8 cellular contexts compared by ENCODE assay signal in the genomic region with DNA sequence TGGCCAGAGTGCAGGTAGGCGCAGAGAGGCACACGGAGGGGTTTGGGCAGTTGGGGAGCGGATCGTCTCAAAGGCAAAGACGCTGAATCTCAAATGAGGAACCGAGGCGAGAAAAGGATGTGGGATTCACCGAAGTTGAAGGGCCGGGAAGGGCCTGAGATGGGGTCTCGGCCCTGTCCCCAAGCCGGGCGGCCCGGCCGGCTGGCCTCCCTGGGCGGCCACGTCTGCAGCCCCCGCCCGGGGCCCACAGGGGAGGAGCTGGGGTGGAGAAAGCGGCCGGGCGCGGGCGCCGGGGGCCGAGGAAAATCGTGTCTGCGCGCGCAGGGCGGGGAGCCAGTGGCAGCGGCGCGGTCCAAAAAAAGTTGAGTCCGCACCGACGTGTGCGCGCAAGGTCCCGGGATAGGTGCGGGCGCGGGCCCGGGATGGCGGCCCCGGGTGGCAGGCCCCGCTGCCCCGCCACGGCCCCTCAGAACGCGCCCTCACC. TPM values are rescaled to one million over a fixed set of nuclear protein-coding genes. Genes with fewer than 3 reads are reported as not detected.
DNase-seq lines count a peak whose midpoint lies in the region; ATAC-seq and TF ChIP-seq lines count a peak whose summit lies in the region.

No MANE protein-coding gene starts in this region.

- H3K4me3 ChIP-seq in heart right ventricle (peak overlapping the region; percentile 63 to 100 (median 94)), rectal smooth muscle tissue (ENCODE audit: low read length) (peak overlapping the region; percentile 86)

- DNase-seq in HEK293T (ENCODE audit: extremely low spot score) (peak; percentile 49), MV-4-11 (lab: John Stamatoyannopoulos, UW) (peak; percentile 34), heart right ventricle (peak; percentile 59 to 68), NCI-H2171 (lab: John Stamatoyannopoulos, UW) (no peak), COLO829 (ENCODE audit: low spot score) (no peak)

- H3K9ac ChIP-seq in rectal smooth muscle tissue (ENCODE audit: low read length): peak overlapping the region; percentile 88

- WGBS in heart right ventricle, 2 donors: 0% methylated on average over 41 to 50 of the region's 50 CpGs

- H3K4me1 Mint-ChIP-seq in activated naive CD8-positive, alpha-beta T cell (ENCODE audit: low read depth): peaks cover 24% of the 10 kb centered on the region

- H3K27me3 Mint-ChIP-seq in activated naive CD8-positive, alpha-beta T cell: no peaks in the 10 kb centered on the region

- no peaks in the 10 kb centered on the region for H3K9me3 Mint-ChIP-seq in activated naive CD8-positive, alpha-beta T cell (ENCODE audit: low read depth)

- POLR2A ChIA-PET in HEK293T (lab: Yijun Ruan, JAX): no interaction called here

- peaks cover 37 to 58% (median 44%) of the 10 kb centered on the region in 9 donors for H3K4me1 ChIP-seq in heart right ventricle
- H3K4me1 ChIP-seq in rectal smooth muscle tissue (ENCODE audit: control insufficient read depth, insufficient read depth, low read length): peaks cover 23% of the 10 kb centered on the region

- peaks cover 2% of the 10 kb centered on the region for H3K36me3 Mint-ChIP-seq in activated naive CD8-positive, alpha-beta T cell

- H3K36me3 ChIP-seq in heart right ventricle (peaks cover 0 to 19% (median 0%) of the 10 kb centered on the region in 9 donors), rectal smooth muscle tissue (ENCODE audit: control insufficient read depth, insufficient read depth, low read length) (peaks cover 2% of the 10 kb centered on the region)

- H3K27ac ChIP-seq in heart right ventricle (peak overlapping the region; percentile 94 to 100 (median 100)), rectal smooth muscle tissue (ENCODE audit: low read depth, low read length) (peak overlapping the region; percentile 98)

- H3K4me3 Mint-ChIP-seq in activated naive CD8-positive, alpha-beta T cell: peak overlapping the region; percentile 97

- H3K27ac Mint-ChIP-seq in activated naive CD8-positive, alpha-beta T cell: peak overlapping the region; percentile 95

- ATAC-seq in GM18498 (IDR thresholded peaks at IDR 0.05; ENCODE audit: unreplicated experiment) (peak; percentile 35), heart right ventricle (peak in 6 of 8 donors; percentile 10 to 44 (median 30))

- H3K27me3 ChIP-seq in heart right ventricle: no peaks in the 10 kb centered on the region
- peaks cover 3% of the 10 kb centered on the region for H3K27me3 ChIP-seq in rectal smooth muscle tissue (ENCODE audit: control insufficient read depth, insufficient read depth, low read length)

- no peak for TF ChIP-seq CTCF in heart right ventricle (IDR thresholded peaks at IDR 0.05)

- H3K9me3 ChIP-seq in heart right ventricle: no peaks in the 10 kb centered on the region

- CTCF ChIA-PET in HEK293T (lab: Yijun Ruan, JAX): interaction anchor here (1.1 kb wide), 1 partner anchor 66 kb away, joined by 3 read pairs; no protein-coding TSS in a partner anchor

- intact Hi-C loops in heart right ventricle (cut with DNase I): loop anchor here in 1 of 10 donors (2.0 kb wide), 1 partner anchor 31 kb away; the partner anchor contains the start of gene PSMB10

TF ChIP-seq in HEK293T, 16 proteins besides CTCF, POLR2A, EP300 and RAD21:
- TF ChIP-seq FOXM1 (IDR thresholded peaks at IDR 0.05; ENCODE audit: borderline replicate concordance) (no peak), LEF1 (IDR thresholded peaks at IDR 0.05; ENCODE audit: borderline replicate concordance) (no peak), ARNT (IDR thresholded peaks at IDR 0.05) (no peak), CTBP1 (IDR thresholded peaks at IDR 0.05; ENCODE audit: borderline replicate concordance) (no peak), SUZ12 (IDR thresholded peaks at IDR 0.05) (no peak), BHLHE40 (IDR thresholded peaks at IDR 0.05; ENCODE audit: borderline replicate concordance) (no peak), TARDBP (IDR thresholded peaks at IDR 0.05) (no peak), SP1 (IDR thresholded peaks at IDR 0.05) (no peak), NFRKB (IDR thresholded peaks at IDR 0.05) (no peak), ZNF384 (IDR thresholded peaks at IDR 0.05) (no peak), HDGF (IDR thresholded peaks at IDR 0.05; ENCODE audit: borderline replicate concordance) (no peak), ELF4 (IDR thresholded peaks at IDR 0.05) (no peak)
TF ChIP-seq in HEK293T: peak in this region for 0.

RNA-seq across cellular contexts. Expression of gene SLC12A4, which starts 0.4 kb away (rescaled TPM):
- 100 to 1,000 TPM in 1 of 10 donors, 10 to 100 TPM in 9; 70.9 to 107 (median 86.6) TPM for total RNA-seq in heart right ventricle
- 100 to 1,000 TPM in 1 of 2 donors, 10 to 100 TPM in 1; 70.1 to 116 TPM for polyA plus RNA-seq in heart right ventricle

RNA-seq across cellular contexts. Expression of gene DPEP3, which starts 12.3 kb away (rescaled TPM):
- total RNA-seq in heart right ventricle: under 1 TPM in 1 of 10 donors, not detected in 9; 0.34 TPM
- polyA plus RNA-seq in heart right ventricle: under 1 TPM in 1 of 2 donors, not detected in 1; 0.01 TPM

RNA-seq across cellular contexts. Expression of gene LCAT, which starts 24.1 kb away (rescaled TPM):
- 10 to 100 TPM; 14.4 to 24.6 (median 20.6) TPM for total RNA-seq in heart right ventricle
- 10 to 100 TPM; 18.1 to 96.5 TPM for polyA plus RNA-seq in heart right ventricle

RNA-seq across cellular contexts. Expression of gene DPEP2, which starts 31.3 kb away (rescaled TPM):
- 1 to 10 TPM in 9 of 10 donors, not detected in 1; 1.2 to 6.2 (median 1.7) TPM for total RNA-seq in heart right ventricle
- polyA plus RNA-seq in heart right ventricle: 1 to 10 TPM; 1.0 to 1.5 TPM

RNA-seq across cellular contexts. Expression of gene PSMB10, which starts 31.3 kb away (rescaled TPM):
- 100 to 1,000 TPM in 1 of 10 donors, 10 to 100 TPM in 9; 48.9 to 164 (median 62.8) TPM for total RNA-seq in heart right ventricle
- polyA plus RNA-seq in heart right ventricle: 100 to 1,000 TPM in 1 of 2 donors, 10 to 100 TPM in 1; 87.4 to 170 TPM

Comparison
In these comparisons a context has a peak if more than half of its experiments do, and no peak if none do; other contexts are left out.
1. DNase-seq: peak in HEK293T (single experiment), MV-4-11 (single experiment) and heart right ventricle (2 of 2); none in NCI-H2171 (single experiment) and COLO829 (single experiment).